ENCODE assay signal across 9 cellular contexts in the genomic region with DNA sequence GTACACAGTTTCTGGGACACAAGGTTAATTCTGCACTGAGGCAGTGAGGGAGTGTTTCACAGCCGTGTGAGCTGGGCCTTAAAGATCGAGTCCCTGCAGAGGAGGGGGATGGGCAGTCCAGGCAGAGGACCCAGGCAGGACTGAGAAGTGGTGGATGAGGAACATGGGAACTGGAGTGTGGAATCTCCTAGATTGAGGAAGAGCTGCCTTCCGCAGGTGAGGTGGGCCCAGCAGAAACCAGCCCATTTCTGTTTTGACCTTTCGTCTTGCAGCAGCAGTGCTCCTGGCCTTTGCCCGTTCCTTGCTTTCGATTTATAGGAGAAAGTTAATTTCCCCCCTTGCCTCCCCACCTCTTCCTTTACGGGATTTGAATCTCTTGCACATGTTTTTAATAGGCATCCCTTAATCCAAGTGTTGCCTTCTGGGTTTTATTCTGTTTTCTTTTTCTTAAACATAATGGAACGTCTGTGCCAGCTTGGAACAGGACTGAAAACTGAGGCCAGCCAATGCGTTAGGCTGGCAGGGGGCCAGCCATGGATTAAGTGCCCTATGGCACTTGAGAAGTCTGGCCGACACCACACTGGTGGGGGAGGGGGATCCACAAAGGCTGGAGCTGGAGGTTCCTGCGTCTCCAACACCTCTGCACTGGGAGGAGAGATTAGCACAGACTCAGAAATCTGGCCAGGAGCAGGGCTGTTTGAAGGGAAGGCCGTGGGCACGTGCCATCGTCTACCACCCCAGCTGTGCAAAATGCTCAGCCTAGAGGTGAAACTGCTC.
A peak's percentile ranks its signal among the peaks of the same experiment; 100 is the strongest.
DNase-seq lines count a peak whose midpoint lies in the region; ATAC-seq and TF ChIP-seq lines count a peak whose summit lies in the region.
"Had no signal": no experiment of that assay in that cellular context is flagged by ENCODE, and none has a peak within 500 bp of the region (broad histone marks: within the 10 kb centered on the region; RNA-seq: fewer than 3 reads in every experiment).

No MANE protein-coding gene starts in this region.

- H3K27ac ChIP-seq in Peyer's patch = peak overlapping the region; percentile 47 to 82 (median 70)
- peak overlapping the region; percentile 3 to 62 for H3K27ac ChIP-seq in right atrium auricular region

- DNase-seq in NCI-H1417 (lab: John Stamatoyannopoulos, UW) (peak; percentile 45 to 77 (median 48)), NCI-H1417 treated with DMSO at 0.1 percent for 48 hours (lab: John Stamatoyannopoulos, UW) (no peak), Peyer's patch (peak in 2 of 3 donors; percentile 81), right atrium auricular region (ENCODE audit: low spot score) (no peak), GM13976 (ENCODE audit: low spot score) (no peak)
- DNase-seq in stimulated activated effector memory CD8-positive, alpha-beta T cell treated with anti-CD3 and anti-CD28 coated beads, Interleukin-12 subunit alpha, Interleukin-12 subunit beta, amount 100 ng/mL, for 72 hours (ENCODE audit: low spot score in 2 of 2) = no peak
- DNase-seq: activated CD4-positive, alpha-beta T cell treated with anti-CD3 and anti-CD28 coated beads, Interleukin-2, amount 50 U/mL, for 4 hours had no signal

- H3K36me3 Mint-ChIP-seq in stimulated activated effector memory CD8-positive, alpha-beta T cell treated with anti-CD3 and anti-CD28 coated beads, Interleukin-12 subunit alpha, Interleukin-12 subunit beta, amount 100 ng/mL, for 72 hours = peaks cover 74% of the 10 kb centered on the region

- H3K4me3 Mint-ChIP-seq in stimulated activated effector memory CD8-positive, alpha-beta T cell treated with anti-CD3 and anti-CD28 coated beads, Interleukin-12 subunit alpha, Interleukin-12 subunit beta, amount 100 ng/mL, for 72 hours = peak overlapping the region; percentile 31

- ATAC-seq in stimulated activated effector memory CD8-positive, alpha-beta T cell treated with anti-CD3 and anti-CD28 coated beads, Interleukin-12 subunit alpha, Interleukin-12 subunit beta, amount 100 ng/mL, for 72 hours = no peak
- ATAC-seq in GM18520 (IDR thresholded peaks at IDR 0.05; ENCODE audit: unreplicated experiment) = no peak
- no peak for ATAC-seq in GM19455 (IDR thresholded peaks at IDR 0.05; ENCODE audit: unreplicated experiment)

- no peaks in the 10 kb centered on the region for H3K27me3 ChIP-seq in Peyer's patch
- H3K27me3 ChIP-seq in right atrium auricular region = no peaks in the 10 kb centered on the region

- H3K4me1 ChIP-seq in Peyer's patch (peaks cover 0 to 39% (median 10%) of the 10 kb centered on the region in 4 donors), right atrium auricular region (peaks cover 0 to 55% of the 10 kb centered on the region in 2 donors)

- peaks cover 63% of the 10 kb centered on the region for H3K4me1 Mint-ChIP-seq in stimulated activated effector memory CD8-positive, alpha-beta T cell treated with anti-CD3 and anti-CD28 coated beads, Interleukin-12 subunit alpha, Interleukin-12 subunit beta, amount 100 ng/mL, for 72 hours

- H3K4me3 ChIP-seq in Peyer's patch (peak overlapping the region in 1 of 4 donors; percentile 5), right atrium auricular region (no peak overlapping the region)

- no peak for TF ChIP-seq CTCF in Peyer's patch (IDR thresholded peaks at IDR 0.05)
- no peak for TF ChIP-seq CTCF in right atrium auricular region (IDR thresholded peaks at IDR 0.05)
- TF ChIP-seq CTCF in GM13976 (IDR thresholded peaks at IDR 0.05; ENCODE audit: borderline replicate concordance, control extremely low read depth, extremely low read depth, insufficient read depth, missing control alignments) = no peak

- in situ Hi-C loops in GM13976 (cut with MboI; ENCODE audit: low sequenced_read_pairs, unreplicated experiment) = no loop called here

- no peaks in the 10 kb centered on the region for H3K9me3 Mint-ChIP-seq in stimulated activated effector memory CD8-positive, alpha-beta T cell treated with anti-CD3 and anti-CD28 coated beads, Interleukin-12 subunit alpha, Interleukin-12 subunit beta, amount 100 ng/mL, for 72 hours

- H3K27ac Mint-ChIP-seq in stimulated activated effector memory CD8-positive, alpha-beta T cell treated with anti-CD3 and anti-CD28 coated beads, Interleukin-12 subunit alpha, Interleukin-12 subunit beta, amount 100 ng/mL, for 72 hours = peak overlapping the region; percentile 85

- peaks cover 0 to 55% (median 0%) of the 10 kb centered on the region in 3 donors for H3K36me3 ChIP-seq in Peyer's patch
- peaks cover 19% of the 10 kb centered on the region for H3K36me3 ChIP-seq in right atrium auricular region

- H3K9me3 ChIP-seq in Peyer's patch (no peaks in the 10 kb centered on the region), right atrium auricular region (no peaks in the 10 kb centered on the region)

- TF ChIP-seq POLR2A in Peyer's patch (IDR thresholded peaks at IDR 0.05) = peak in 1 of 2 donors; percentile 23

Comparison
In these comparisons a context has a peak if more than half of its experiments do, and no peak if none do; other contexts are left out.
1. DNase-seq: peak in NCI-H1417 (3 of 3) and Peyer's patch (2 of 3); none in NCI-H1417 treated with DMSO at 0.1 percent for 48 hours (single experiment), right atrium auricular region (single experiment), stimulated activated effector memory CD8-positive, alpha-beta T cell treated with anti-CD3 and anti-CD28 coated beads, Interleukin-12 subunit alpha, Interleukin-12 subunit beta, amount 100 ng/mL, for 72 hours (0 of 2) and GM13976 (single experiment).